In genomic region chr10:124677291-124677690, GRCh38 we compare ENCODE assay signal across 11 cellular contexts.
DNase-seq lines count a peak whose midpoint lies in the region; ATAC-seq lines count a peak whose summit lies in the region.
"Had no signal": no experiment of that assay in that cellular context is flagged by ENCODE, and none has a peak within 500 bp of the region (broad histone marks: within the 10 kb centered on the region; RNA-seq: fewer than 3 reads in every experiment).

No MANE protein-coding gene starts in this region.

- H3K4me3 Mint-ChIP-seq in CD4-positive, alpha-beta memory T cell = peak overlapping the region in 7 of 8 donors; percentile 76 to 88 (median 80)
- H3K4me3 Mint-ChIP-seq in T-helper 17 cell = peak overlapping the region; percentile 89

- intact Hi-C loops in CD4-positive, alpha-beta memory T cell (cut with micrococcal nuclease) = no loop called here
- intact Hi-C loops in left ventricle myocardium superior (cut with micrococcal nuclease) = no loop called here
- intact Hi-C loops in sciatic nerve (cut with DNase I) = no loop called here

- H3K36me3 Mint-ChIP-seq in CD4-positive, alpha-beta memory T cell = peaks cover 33 to 58% of the 10 kb centered on the region in 2 donors
- peaks cover 13% of the 10 kb centered on the region for H3K36me3 Mint-ChIP-seq in T-helper 17 cell (ENCODE audit: low read depth)

- POLR2A ChIA-PET in CD4-positive, alpha-beta memory T cell (lab: Charles Lee; ENCODE audit: partially characterized antibody) = interaction anchor here (1.4 to 25.7 kb wide), 8 partner anchors 11 to 63 kb away, joined by 3 to 439 read pairs (median 44); no protein-coding TSS in a partner anchor

- CTCF ChIA-PET in CD4-positive, alpha-beta memory T cell (lab: Charles Lee; ENCODE audit: partially characterized antibody) = interaction anchor here (1.2 to 10.1 kb wide), 5 partner anchors 15 to 66 kb away, joined by 3 to 87 read pairs (median 6); no protein-coding TSS in a partner anchor

- DNase-seq in CD4-positive, alpha-beta memory T cell = no peak
- DNase-seq in T-helper 17 cell (no peak), left ventricle myocardium superior (peak; percentile 66), sciatic nerve (ENCODE audit: low spot score) (no peak)
- DNase-seq in stimulated activated CD4-positive, alpha-beta T cell treated with anti-CD3 and anti-CD28 coated beads, Interleukin-12 subunit alpha, Interleukin-12 subunit beta, amount 100 ng/mL, for 4 hours = no peak
- no peak for DNase-seq in activated effector memory CD4-positive, alpha-beta T cell treated with anti-CD3 and anti-CD28 coated beads, Interleukin-2, amount 50 U/mL, for 16 hours
- DNase-seq: Caco-2, HCEC 1CT had no signal

- H3K27ac Mint-ChIP-seq in CD4-positive, alpha-beta memory T cell = peak overlapping the region; percentile 85 to 97 (median 92)
- peak overlapping the region; percentile 96 for H3K27ac Mint-ChIP-seq in T-helper 17 cell

- H3K27ac ChIP-seq in CD4-positive, alpha-beta memory T cell (ENCODE audit: low read depth, low read length) = peak overlapping the region; percentile 54
- H3K27ac ChIP-seq: KMS-11 had no signal

- H3K36me3 ChIP-seq in CD4-positive, alpha-beta memory T cell (ENCODE audit: insufficient read depth, low read length) = peaks cover 22% of the 10 kb centered on the region

- H3K9me3 ChIP-seq in CD4-positive, alpha-beta memory T cell (ENCODE audit: control insufficient read depth in 1 of 2, low read length in 2 of 2) = no peaks in the 10 kb centered on the region
- H3K9me3 ChIP-seq in T-helper 17 cell (ENCODE audit: control insufficient read depth, low read length, poor library complexity, severe bottlenecking) = no peaks in the 10 kb centered on the region
- H3K9me3 ChIP-seq: Caco-2 had no signal

- ATAC-seq in T-helper 17 cell (no peak), left ventricle myocardium superior (peak; percentile 68), sciatic nerve (peak; percentile 61), GM21619 (IDR thresholded peaks at IDR 0.05; ENCODE audit: unreplicated experiment) (no peak), HG03439 (IDR thresholded peaks at IDR 0.05; ENCODE audit: unreplicated experiment) (no peak)

- H3K9me3 Mint-ChIP-seq in CD4-positive, alpha-beta memory T cell = no peaks in the 10 kb centered on the region

- peaks cover 96% of the 10 kb centered on the region for H3K4me1 ChIP-seq in CD4-positive, alpha-beta memory T cell (ENCODE audit: insufficient read depth, low read length)
- H3K4me1 ChIP-seq: Caco-2 had no signal

- H3K4me1 Mint-ChIP-seq in CD4-positive, alpha-beta memory T cell = peaks cover 73 to 99% (median 89%) of the 10 kb centered on the region in 4 donors
- H3K4me1 Mint-ChIP-seq in T-helper 17 cell = peaks cover 80% of the 10 kb centered on the region

- H3K27me3 ChIP-seq in CD4-positive, alpha-beta memory T cell (ENCODE audit: insufficient read depth, low read length) = no peaks in the 10 kb centered on the region

- H3K27me3 Mint-ChIP-seq in CD4-positive, alpha-beta memory T cell = no peaks in the 10 kb centered on the region
- no peaks in the 10 kb centered on the region for H3K27me3 Mint-ChIP-seq in T-helper 17 cell

- H3K4me3 ChIP-seq in CD4-positive, alpha-beta memory T cell (ENCODE audit: low read length in 2 of 2) = no peak overlapping the region

Comparison
In these comparisons a context has a peak if more than half of its experiments do, and no peak if none do; other contexts are left out.
1. ATAC-seq: peak in left ventricle myocardium superior (single experiment) and sciatic nerve (single experiment); none in T-helper 17 cell (single experiment), GM21619 (single experiment) and HG03439 (single experiment).